In the genomic region with DNA sequence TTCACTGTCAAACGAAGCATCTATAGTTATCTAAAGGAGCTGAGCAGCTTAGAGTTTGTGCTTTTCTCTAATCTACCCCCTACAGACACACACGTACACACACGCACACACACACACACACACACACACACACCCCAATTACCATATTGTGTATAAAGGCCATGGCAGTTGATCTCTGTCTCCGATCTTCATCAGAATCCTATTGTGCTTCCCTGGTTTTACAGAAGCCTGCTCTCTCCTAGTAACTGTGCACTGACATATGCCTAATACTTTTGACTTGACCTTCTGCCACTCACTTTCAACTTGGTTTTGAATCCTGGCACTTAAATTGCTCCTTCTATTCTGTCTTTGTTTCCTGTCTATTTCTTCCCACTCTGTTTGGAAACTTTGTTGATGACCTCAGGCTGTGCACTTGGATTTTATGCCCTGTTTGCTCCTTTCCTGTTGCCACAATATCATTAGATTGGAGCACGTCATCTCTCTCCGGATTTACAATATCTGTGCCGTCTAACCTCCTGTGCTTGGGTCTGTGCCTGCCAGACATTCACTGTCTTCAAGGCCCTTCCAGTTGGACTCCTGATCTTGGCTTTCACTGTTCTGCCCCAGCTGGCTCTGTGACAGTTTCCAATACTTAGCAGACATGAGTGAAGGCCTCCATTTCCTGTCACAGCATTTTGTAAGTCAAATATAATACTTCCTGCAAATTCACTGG, we compare ENCODE assay signal across 18 cellular contexts.
DNase-seq lines count a peak whose midpoint lies in the region; ATAC-seq and TF ChIP-seq lines count a peak whose summit lies in the region.
"Had no signal": no experiment of that assay in that cellular context is flagged by ENCODE, and none has a peak within 500 bp of the region (broad histone marks: within the 10 kb centered on the region; RNA-seq: fewer than 3 reads in every experiment).

No MANE protein-coding gene starts in this region.

- no peak overlapping the region for H3K9ac ChIP-seq in Loucy (ENCODE audit: low read depth, low read length, poor library complexity, severe bottlenecking)
- H3K9ac ChIP-seq: parathyroid adenoma had no signal

- no peaks in the 10 kb centered on the region for H3K9me2 ChIP-seq in Loucy (replicated peaks; ENCODE audit: low read depth, low read length)

- H3K4me1 ChIP-seq in Loucy (ENCODE audit: insufficient read depth, low read length, poor library complexity, severe bottlenecking) = no peaks in the 10 kb centered on the region
- H3K4me1 ChIP-seq: ascending aorta, lower lobe of right lung, parathyroid adenoma had no signal

- ATAC-seq in left cardiac atrium = peak; percentile 89 to 97
- ATAC-seq in sciatic nerve = peak; percentile 41
- ATAC-seq in GM21515 (IDR thresholded peaks at IDR 0.05; ENCODE audit: unreplicated experiment) = no peak
- ATAC-seq: GM12878 had no signal

- H3K4me3 ChIP-seq in Loucy (ENCODE audit: low read length, poor library complexity, severe bottlenecking) = no peak overlapping the region
- H3K4me3 ChIP-seq: ascending aorta, GM12878, lower lobe of right lung had no signal

- TF ChIP-seq CTCF in Loucy (conservative IDR thresholded peaks at IDR 0.05; ENCODE audit: low read length) = no peak

- no peaks in the 10 kb centered on the region for H3K27me3 ChIP-seq in Loucy (ENCODE audit: insufficient read depth, low read length, poor library complexity, severe bottlenecking)
- H3K27me3 ChIP-seq: ascending aorta had no signal

- no peak overlapping the region for H3K4me2 ChIP-seq in Loucy (ENCODE audit: low read depth, low read length, poor library complexity, severe bottlenecking)

- H2AFZ ChIP-seq in Loucy (ENCODE audit: low read length) = peak overlapping the region; percentile 33; the same call in 1 of the 2 replicates
- H2AFZ ChIP-seq: parathyroid adenoma had no signal

- no peaks in the 10 kb centered on the region for H4K20me1 ChIP-seq in Loucy (ENCODE audit: insufficient read depth, low read length, poor library complexity, severe bottlenecking)

- H3F3A ChIP-seq in Loucy (ENCODE audit: low read depth) = no peaks in the 10 kb centered on the region

- DNase-seq in dermis blood vessel endothelial cell (peak; percentile 2), left cardiac atrium (peak; percentile 67), sciatic nerve (ENCODE audit: low spot score) (no peak), NCI-H2081 treated with DMSO at 0.1 percent for 48 hours (lab: John Stamatoyannopoulos, UW) (no peak), NCI-H187 treated with DMSO at 0.1 percent for 48 hours (lab: John Stamatoyannopoulos, UW) (no peak)
- DNase-seq: activated CD4-positive, alpha-beta T cell treated with anti-CD3 and anti-CD28 coated beads for 4 hours; activated naive CD4-positive, alpha-beta T cell; GDM1; lower lobe of right lung; NCI-H146; NCI-H226; NK-92 treated with Interleukin-12 subunit alpha and Interleukin-12 subunit beta, amount 100 ng/mL, for 24 hours; small intestine had no signal

- intact Hi-C loops in left cardiac atrium (cut with DNase I) = no loop called here
- intact Hi-C loops in sciatic nerve (cut with DNase I) = no loop called here

- no peaks in the 10 kb centered on the region for H3K79me2 ChIP-seq in Loucy (ENCODE audit: insufficient read depth, low read length)
- H3K79me2 ChIP-seq: parathyroid adenoma had no signal

- no peaks in the 10 kb centered on the region for H3K36me3 ChIP-seq in Loucy (ENCODE audit: insufficient read depth, low read length)
- H3K36me3 ChIP-seq: ascending aorta, lower lobe of right lung had no signal

- no peaks in the 10 kb centered on the region for H3K9me3 ChIP-seq in Loucy (ENCODE audit: insufficient read depth, low read depth, low read length)
- H3K9me3 ChIP-seq: lower lobe of right lung had no signal

Comparison
In these comparisons a context has a peak if more than half of its experiments do, and no peak if none do; other contexts are left out.
1. DNase-seq: peak in dermis blood vessel endothelial cell (single experiment) and left cardiac atrium (single experiment); none in sciatic nerve (single experiment), NCI-H2081 treated with DMSO at 0.1 percent for 48 hours (single experiment) and NCI-H187 treated with DMSO at 0.1 percent for 48 hours (single experiment).